20 cellular contexts compared by ENCODE assay signal in the genomic region with DNA sequence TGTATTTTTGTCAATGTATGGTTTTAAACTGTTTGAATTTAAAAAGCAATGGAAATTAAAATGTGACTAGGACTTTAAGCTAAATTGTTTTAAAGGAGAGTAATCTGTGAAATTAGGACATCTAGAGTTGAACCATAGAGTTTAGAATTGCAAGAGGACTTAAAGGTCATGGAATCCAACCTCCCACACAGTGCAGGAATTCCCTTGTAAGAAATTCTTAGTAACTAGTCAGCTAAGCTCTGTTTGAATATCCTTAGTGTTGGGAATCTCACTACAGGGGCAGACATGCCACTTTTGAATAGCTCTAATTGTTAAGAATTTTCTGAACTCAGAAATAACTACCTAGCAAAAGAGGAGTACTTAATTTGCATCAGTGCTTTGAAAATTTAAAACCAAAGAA.
DNase-seq lines count a peak whose midpoint lies in the region; TF ChIP-seq lines count a peak whose summit lies in the region.
"Had no signal": no experiment of that assay in that cellular context is flagged by ENCODE, and none has a peak within 500 bp of the region (broad histone marks: within the 10 kb centered on the region; RNA-seq: fewer than 3 reads in every experiment).

No MANE protein-coding gene starts in this region.

- H3K27me3 ChIP-seq in endodermal cell (ENCODE audit: control insufficient read depth, insufficient read depth, low read length, poor library complexity, severe bottlenecking), result no peaks in the 10 kb centered on the region

- H3K27me3 Mint-ChIP-seq in endodermal cell (ENCODE audit: insufficient read depth) (no peaks in the 10 kb centered on the region), type B pancreatic cell (no peaks in the 10 kb centered on the region)
- H3K27me3 Mint-ChIP-seq: B cell; CD4-positive, alpha-beta memory T cell had no signal

- H3K27ac Mint-ChIP-seq in endodermal cell (no peak overlapping the region), type B pancreatic cell (no peak overlapping the region)
- H3K27ac Mint-ChIP-seq: B cell; CD4-positive, alpha-beta memory T cell had no signal

- H3K9me3 Mint-ChIP-seq in endodermal cell (peaks cover 7% of the 10 kb centered on the region), type B pancreatic cell (no peaks in the 10 kb centered on the region)

- H3K4me3 Mint-ChIP-seq in endodermal cell (no peak overlapping the region), type B pancreatic cell (no peak overlapping the region)
- H3K4me3 Mint-ChIP-seq: B cell; CD4-positive, alpha-beta memory T cell had no signal

- no peaks in the 10 kb centered on the region for H3K4me1 ChIP-seq in endodermal cell (ENCODE audit: control insufficient read depth, insufficient read depth, low read length)

- H3K36me3 ChIP-seq in endodermal cell (ENCODE audit: control insufficient read depth, insufficient read depth, low read length), result no peaks in the 10 kb centered on the region

- H3K27ac ChIP-seq in endodermal cell (ENCODE audit: low read depth, low read length), result peak overlapping the region; percentile 63
- H3K27ac ChIP-seq: GM23248, HL-60, RWPE1 had no signal

- H3K36me3 Mint-ChIP-seq in endodermal cell (ENCODE audit: low read depth) (peaks cover 3% of the 10 kb centered on the region), type B pancreatic cell (no peaks in the 10 kb centered on the region)
- H3K36me3 Mint-ChIP-seq: CD4-positive, alpha-beta memory T cell had no signal

- no peaks in the 10 kb centered on the region for H3K9me3 ChIP-seq in endodermal cell (ENCODE audit: control insufficient read depth, low read length)

- in situ Hi-C loops in SK-MEL-5 (cut with HindIII; ENCODE audit: low pct_unique_long_range_greater_than_20kb, low sequenced_read_pairs), result no loop called here

- DNase-seq in SK-MEL-5 (ENCODE audit: low read depth, low spot score), result peak; percentile 14
- DNase-seq in endodermal cell, result no peak
- peak; percentile 75 for DNase-seq in iris pigment epithelial cell (ENCODE audit: low read depth)
- DNase-seq in renal cortical epithelial cell (ENCODE audit: low read depth), result peak; percentile 50
- DNase-seq in mesenteric fat pad (ENCODE audit: low spot score), result no peak
- DNase-seq in type B pancreatic cell (ENCODE audit: extremely low spot score, unreplicated experiment), result no peak
- no peak for DNase-seq in 8988T
- DNase-seq in T-helper 9 cell, result no peak
- DNase-seq: CD4-positive, alpha-beta memory T cell; GF-D8; GM23248; KBM-7; NCI-H146; NCI-H2081 treated with DMSO at 0.1 percent for 48 hours; NCI-H2227 treated with DMSO at 0.1 percent for 48 hours; NCI-H526; NK-92 treated with Interleukin-12 subunit alpha and Interleukin-12 subunit beta, amount 100 ng/mL, for 24 hours had no signal

- H3K9ac ChIP-seq in endodermal cell (ENCODE audit: extremely low read depth, low read length, poor library complexity, severe bottlenecking), result no peak overlapping the region
- H3K9ac ChIP-seq: GM23248 had no signal

- no peak for TF ChIP-seq CTCF in endodermal cell (conservative IDR thresholded peaks at IDR 0.05)
- no peak for TF ChIP-seq CTCF in type B pancreatic cell (conservative IDR thresholded peaks at IDR 0.05)

- no peak overlapping the region for H3K4me3 ChIP-seq in endodermal cell (ENCODE audit: low read length)
- H3K4me3 ChIP-seq: GM23248 had no signal

- peaks cover 2% of the 10 kb centered on the region for H3K4me1 Mint-ChIP-seq in endodermal cell
- H3K4me1 Mint-ChIP-seq in type B pancreatic cell (ENCODE audit: unreplicated experiment), result no peaks in the 10 kb centered on the region
- H3K4me1 Mint-ChIP-seq: B cell; CD4-positive, alpha-beta memory T cell had no signal

Comparison
In these comparisons a context has a peak if more than half of its experiments do, and no peak if none do; other contexts are left out.
1. DNase-seq: peak in SK-MEL-5 (single experiment), iris pigment epithelial cell (single experiment) and renal cortical epithelial cell (single experiment); none in endodermal cell (single experiment), mesenteric fat pad (single experiment), type B pancreatic cell (single experiment), 8988T (single experiment) and T-helper 9 cell (single experiment).